Comparison of ENCODE assay signal across 1 cellular context in the genomic region with DNA sequence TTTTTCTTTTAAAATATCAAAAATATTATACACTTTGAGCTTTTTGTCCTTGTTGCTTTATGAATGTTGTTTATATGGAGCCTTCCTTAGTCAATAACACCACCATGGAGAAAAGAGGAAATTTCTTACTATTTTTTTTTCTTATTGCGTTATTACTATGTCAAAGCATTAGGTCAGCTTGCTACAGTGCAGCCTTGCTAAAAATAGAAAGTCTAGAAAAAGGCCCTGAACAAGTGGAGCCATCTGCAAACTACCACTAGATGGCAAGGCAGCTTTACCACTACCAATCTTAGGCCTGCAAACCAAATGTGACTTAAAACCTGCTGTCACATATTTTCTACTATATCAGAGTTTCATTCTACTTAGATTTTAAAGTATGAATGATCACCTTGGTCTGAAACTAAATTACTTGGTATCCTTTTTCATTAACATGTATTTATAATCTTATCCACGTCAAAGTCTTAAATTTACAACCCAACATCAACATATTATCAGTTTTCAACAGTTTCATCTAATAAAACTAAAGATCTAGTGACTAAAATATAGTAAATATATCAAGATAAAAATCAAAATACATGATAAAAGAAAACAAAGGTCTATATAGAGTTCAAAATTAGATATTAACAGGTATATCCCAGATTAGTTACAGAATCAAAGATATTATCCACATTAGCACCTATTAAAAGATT.
TF ChIP-seq lines count a peak whose summit lies in the region.

No MANE protein-coding gene starts in this region.

TF ChIP-seq in WTC11, 78 proteins besides CTCF, POLR2A, EP300 and RAD21 (continued from another document):
- TF ChIP-seq, protein P1, sequence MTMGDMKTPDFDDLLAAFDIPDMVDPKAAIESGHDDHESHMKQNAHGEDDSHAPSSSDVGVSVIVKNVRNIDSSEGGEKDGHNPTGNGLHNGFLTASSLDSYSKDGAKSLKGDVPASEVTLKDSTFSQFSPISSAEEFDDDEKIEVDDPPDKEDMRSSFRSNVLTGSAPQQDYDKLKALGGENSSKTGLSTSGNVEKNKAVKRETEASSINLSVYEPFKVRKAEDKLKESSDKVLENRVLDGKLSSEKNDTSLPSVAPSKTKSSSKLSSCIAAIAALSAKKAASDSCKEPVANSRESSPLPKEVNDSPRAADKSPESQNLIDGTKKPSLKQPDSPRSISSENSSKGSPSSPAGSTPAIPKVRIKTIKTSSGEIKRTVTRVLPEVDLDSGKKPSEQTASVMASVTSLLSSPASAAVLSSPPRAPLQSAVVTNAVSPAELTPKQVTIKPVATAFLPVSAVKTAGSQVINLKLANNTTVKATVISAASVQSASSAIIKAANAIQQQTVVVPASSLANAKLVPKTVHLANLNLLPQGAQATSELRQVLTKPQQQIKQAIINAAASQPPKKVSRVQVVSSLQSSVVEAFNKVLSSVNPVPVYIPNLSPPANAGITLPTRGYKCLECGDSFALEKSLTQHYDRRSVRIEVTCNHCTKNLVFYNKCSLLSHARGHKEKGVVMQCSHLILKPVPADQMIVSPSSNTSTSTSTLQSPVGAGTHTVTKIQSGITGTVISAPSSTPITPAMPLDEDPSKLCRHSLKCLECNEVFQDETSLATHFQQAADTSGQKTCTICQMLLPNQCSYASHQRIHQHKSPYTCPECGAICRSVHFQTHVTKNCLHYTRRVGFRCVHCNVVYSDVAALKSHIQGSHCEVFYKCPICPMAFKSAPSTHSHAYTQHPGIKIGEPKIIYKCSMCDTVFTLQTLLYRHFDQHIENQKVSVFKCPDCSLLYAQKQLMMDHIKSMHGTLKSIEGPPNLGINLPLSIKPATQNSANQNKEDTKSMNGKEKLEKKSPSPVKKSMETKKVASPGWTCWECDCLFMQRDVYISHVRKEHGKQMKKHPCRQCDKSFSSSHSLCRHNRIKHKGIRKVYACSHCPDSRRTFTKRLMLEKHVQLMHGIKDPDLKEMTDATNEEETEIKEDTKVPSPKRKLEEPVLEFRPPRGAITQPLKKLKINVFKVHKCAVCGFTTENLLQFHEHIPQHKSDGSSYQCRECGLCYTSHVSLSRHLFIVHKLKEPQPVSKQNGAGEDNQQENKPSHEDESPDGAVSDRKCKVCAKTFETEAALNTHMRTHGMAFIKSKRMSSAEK (CRISPR knock-in tag; IDR thresholded peaks at IDR 0.05; ENCODE audit: borderline replicate concordance), result no peak
- no peak for TF ChIP-seq HMGA2 (CRISPR knock-in tag; IDR thresholded peaks at IDR 0.05)
- no peak for TF ChIP-seq NFYB (CRISPR knock-in tag; conservative IDR thresholded peaks at IDR 0.05; ENCODE audit: low read depth)
- TF ChIP-seq, protein P2, sequence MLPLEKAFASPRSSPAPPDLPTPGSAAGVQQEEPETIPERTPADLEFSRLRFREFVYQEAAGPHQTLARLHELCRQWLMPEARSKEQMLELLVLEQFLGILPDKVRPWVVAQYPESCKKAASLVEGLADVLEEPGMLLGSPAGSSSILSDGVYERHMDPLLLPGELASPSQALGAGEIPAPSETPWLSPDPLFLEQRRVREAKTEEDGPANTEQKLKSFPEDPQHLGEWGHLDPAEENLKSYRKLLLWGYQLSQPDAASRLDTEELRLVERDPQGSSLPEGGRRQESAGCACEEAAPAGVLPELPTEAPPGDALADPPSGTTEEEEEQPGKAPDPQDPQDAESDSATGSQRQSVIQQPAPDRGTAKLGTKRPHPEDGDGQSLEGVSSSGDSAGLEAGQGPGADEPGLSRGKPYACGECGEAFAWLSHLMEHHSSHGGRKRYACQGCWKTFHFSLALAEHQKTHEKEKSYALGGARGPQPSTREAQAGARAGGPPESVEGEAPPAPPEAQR (CRISPR knock-in tag; IDR thresholded peaks at IDR 0.05), result no peak
- TF ChIP-seq GTF2I (CRISPR knock-in tag; conservative IDR thresholded peaks at IDR 0.05), result no peak
- no peak for TF ChIP-seq GRHL2 (CRISPR knock-in tag; IDR thresholded peaks at IDR 0.05; ENCODE audit: insufficient replicate concordance, severe bottlenecking)
- TF ChIP-seq FOXJ3 (CRISPR knock-in tag; IDR thresholded peaks at IDR 0.05; ENCODE audit: borderline replicate concordance), result no peak
- TF ChIP-seq SOX15 (CRISPR knock-in tag; IDR thresholded peaks at IDR 0.05), result no peak
- no peak for TF ChIP-seq TEAD1 (CRISPR knock-in tag; IDR thresholded peaks at IDR 0.05)
- no peak for TF ChIP-seq SMAD4 (CRISPR knock-in tag; IDR thresholded peaks at IDR 0.05)
- no peak for TF ChIP-seq EMX1 (CRISPR knock-in tag; IDR thresholded peaks at IDR 0.05)
TF ChIP-seq in WTC11: peak in this region for 0.
